1 cellular context compared by ENCODE assay signal in the genomic region with DNA sequence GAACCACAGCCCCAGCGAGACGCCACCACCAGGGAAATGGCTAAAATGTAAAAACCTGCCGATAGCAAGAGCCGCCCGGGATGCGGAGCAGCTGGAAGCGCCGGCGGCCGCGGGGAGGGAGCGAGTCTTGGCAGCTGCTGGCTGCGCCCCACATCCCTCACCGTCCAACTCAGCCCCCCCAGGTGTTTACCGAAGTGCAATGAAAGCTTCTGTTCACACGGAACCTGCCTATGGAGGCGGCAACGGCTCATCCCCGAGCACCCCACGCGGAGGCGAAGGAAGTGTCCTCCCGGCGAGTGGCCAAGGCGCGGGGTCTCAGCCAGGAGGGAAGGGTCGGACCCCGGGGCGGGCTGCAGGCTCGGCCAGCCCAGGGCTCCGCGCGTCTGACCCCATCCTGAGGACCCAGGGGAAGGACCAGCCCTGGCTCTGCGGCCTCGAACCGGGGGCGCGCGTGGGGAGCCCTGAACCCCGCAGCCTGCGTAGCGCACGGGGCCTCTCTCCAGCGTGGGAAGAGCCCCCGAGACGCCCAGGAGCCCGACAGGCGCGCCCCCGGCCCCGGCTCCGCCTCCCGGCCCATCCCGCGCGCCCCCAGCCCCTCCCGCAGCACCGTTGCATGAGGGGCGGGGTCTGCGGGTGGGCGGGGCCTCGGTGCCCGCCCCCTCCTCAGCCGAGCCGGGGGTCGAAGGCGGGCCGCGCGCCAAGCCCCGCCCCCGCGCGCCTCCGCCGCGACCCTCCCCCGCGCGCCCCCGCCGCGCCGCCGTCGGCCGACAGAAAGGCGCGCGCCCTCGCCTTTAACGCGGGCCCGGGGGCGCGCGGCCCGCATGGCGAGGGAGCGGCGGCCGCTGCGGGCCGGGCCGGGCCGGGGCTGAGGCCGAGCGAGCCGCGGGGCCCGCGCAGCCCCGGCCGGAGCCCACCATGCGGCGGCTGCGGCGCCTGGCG.
A peak's percentile ranks its signal among the peaks of the same experiment; 100 is the strongest.
TF ChIP-seq lines count a peak whose summit lies in the region.

A gene (plus strand): TSS at position 822 of the 939 bp plus-strand sequence. CDS start 94 bp downstream, at position 916.

TF ChIP-seq in K562, 482 proteins besides CTCF, POLR2A, EP300 and RAD21 (continued from another document and continues in another):
- TF ChIP-seq, protein P1, sequence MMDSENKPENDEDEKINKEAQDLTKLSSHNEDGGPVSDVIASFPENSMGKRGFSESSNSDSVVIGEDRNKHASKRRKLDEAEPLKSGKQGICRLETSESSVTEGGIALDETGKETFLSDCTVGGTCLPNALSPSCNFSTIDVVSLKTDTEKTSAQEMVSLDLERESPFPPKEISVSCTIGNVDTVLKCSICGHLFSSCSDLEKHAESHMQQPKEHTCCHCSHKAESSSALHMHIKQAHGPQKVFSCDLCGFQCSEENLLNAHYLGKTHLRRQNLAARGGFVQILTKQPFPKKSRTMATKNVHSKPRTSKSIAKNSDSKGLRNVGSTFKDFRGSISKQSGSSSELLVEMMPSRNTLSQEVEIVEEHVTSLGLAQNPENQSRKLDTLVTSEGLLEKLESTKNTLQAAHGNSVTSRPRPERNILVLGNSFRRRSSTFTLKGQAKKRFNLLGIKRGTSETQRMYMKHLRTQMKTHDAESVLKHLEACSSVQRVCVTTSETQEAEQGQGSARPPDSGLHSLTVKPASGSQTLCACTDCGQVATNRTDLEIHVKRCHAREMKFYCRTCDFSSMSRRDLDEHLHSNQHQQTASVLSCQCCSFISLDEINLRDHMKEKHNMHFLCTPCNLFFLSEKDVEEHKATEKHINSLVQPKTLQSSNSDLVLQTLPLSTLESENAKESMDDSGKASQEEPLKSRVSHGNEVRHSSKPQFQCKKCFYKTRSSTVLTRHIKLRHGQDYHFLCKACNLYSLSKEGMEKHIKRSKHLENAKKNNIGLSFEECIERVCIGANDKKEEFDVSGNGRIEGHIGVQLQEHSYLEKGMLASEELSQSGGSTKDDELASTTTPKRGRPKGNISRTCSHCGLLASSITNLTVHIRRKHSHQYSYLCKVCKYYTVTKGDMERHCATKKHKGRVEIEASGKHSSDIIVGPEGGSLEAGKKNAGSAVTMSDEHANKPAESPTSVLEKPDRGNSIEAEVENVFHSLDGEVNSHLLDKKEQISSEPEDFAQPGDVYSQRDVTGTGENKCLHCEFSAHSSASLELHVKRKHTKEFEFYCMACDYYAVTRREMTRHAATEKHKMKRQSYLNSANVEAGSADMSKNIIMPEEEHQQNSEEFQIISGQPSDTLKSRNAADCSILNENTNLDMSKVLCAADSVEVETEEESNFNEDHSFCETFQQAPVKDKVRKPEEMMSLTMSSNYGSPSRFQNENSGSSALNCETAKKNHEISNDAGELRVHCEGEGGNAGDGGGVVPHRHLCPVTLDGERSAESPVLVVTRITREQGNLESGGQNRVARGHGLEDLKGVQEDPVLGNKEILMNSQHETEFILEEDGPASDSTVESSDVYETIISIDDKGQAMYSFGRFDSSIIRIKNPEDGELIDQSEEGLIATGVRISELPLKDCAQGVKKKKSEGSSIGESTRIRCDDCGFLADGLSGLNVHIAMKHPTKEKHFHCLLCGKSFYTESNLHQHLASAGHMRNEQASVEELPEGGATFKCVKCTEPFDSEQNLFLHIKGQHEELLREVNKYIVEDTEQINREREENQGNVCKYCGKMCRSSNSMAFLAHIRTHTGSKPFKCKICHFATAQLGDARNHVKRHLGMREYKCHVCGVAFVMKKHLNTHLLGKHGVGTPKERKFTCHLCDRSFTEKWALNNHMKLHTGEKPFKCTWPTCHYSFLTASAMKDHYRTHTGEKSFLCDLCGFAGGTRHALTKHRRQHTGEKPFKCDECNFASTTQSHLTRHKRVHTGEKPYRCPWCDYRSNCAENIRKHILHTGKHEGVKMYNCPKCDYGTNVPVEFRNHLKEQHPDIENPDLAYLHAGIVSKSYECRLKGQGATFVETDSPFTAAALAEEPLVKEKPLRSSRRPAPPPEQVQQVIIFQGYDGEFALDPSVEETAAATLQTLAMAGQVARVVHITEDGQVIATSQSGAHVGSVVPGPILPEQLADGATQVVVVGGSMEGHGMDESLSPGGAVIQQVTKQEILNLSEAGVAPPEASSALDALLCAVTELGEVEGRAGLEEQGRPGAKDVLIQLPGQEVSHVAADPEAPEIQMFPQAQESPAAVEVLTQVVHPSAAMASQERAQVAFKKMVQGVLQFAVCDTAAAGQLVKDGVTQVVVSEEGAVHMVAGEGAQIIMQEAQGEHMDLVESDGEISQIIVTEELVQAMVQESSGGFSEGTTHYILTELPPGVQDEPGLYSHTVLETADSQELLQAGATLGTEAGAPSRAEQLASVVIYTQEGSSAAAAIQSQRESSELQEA (IDR thresholded peaks at IDR 0.05; ENCODE audit: low read depth), result peak; percentile 26; the same call in 1 of the 2 replicates
- no peak for TF ChIP-seq TCF3 (CRISPR knock-in tag; IDR thresholded peaks at IDR 0.05)
- TF ChIP-seq NFATC3 (IDR thresholded peaks at IDR 0.05), result no peak
- TF ChIP-seq SP1 (CRISPR knock-in tag; IDR thresholded peaks at IDR 0.05), result peak; percentile 49; the same call in 1 of the 2 replicates
- TF ChIP-seq, protein P2, sequence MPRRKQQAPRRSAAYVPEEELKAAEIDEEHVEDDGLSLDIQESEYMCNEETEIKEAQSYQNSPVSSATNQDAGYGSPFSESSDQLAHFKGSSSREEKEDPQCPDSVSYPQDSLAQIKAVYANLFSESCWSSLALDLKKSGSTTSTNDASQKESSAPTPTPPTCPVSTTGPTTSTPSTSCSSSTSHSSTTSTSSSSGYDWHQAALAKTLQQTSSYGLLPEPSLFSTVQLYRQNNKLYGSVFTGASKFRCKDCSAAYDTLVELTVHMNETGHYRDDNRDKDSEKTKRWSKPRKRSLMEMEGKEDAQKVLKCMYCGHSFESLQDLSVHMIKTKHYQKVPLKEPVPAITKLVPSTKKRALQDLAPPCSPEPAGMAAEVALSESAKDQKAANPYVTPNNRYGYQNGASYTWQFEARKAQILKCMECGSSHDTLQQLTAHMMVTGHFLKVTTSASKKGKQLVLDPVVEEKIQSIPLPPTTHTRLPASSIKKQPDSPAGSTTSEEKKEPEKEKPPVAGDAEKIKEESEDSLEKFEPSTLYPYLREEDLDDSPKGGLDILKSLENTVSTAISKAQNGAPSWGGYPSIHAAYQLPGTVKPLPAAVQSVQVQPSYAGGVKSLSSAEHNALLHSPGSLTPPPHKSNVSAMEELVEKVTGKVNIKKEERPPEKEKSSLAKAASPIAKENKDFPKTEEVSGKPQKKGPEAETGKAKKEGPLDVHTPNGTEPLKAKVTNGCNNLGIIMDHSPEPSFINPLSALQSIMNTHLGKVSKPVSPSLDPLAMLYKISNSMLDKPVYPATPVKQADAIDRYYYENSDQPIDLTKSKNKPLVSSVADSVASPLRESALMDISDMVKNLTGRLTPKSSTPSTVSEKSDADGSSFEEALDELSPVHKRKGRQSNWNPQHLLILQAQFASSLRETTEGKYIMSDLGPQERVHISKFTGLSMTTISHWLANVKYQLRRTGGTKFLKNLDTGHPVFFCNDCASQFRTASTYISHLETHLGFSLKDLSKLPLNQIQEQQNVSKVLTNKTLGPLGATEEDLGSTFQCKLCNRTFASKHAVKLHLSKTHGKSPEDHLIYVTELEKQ (CRISPR knock-in tag; IDR thresholded peaks at IDR 0.05), result no peak
- no peak for TF ChIP-seq ZNF77 (CRISPR knock-in tag; IDR thresholded peaks at IDR 0.05)
- no peak for TF ChIP-seq CBX8 (IDR thresholded peaks at IDR 0.05; ENCODE audit: borderline replicate concordance, extremely low read depth, low read depth, low read length, poor library complexity, severe bottlenecking)
- no peak for TF ChIP-seq FOXJ3 (CRISPR knock-in tag; IDR thresholded peaks at IDR 0.05)
- peak; percentile 38 for TF ChIP-seq CXXC5 (CRISPR knock-in tag; IDR thresholded peaks at IDR 0.05)
- TF ChIP-seq PTTG1 (tag; IDR thresholded peaks at IDR 0.05; ENCODE audit: low read depth), result no peak
- no peak for TF ChIP-seq ZNF24 (IDR thresholded peaks at IDR 0.05)
- no peak for TF ChIP-seq SNRNP70 (optimal IDR thresholded peaks at IDR 0.05; ENCODE audit: low read depth, low read length)
- no peak for TF ChIP-seq ERF (CRISPR knock-in tag; IDR thresholded peaks at IDR 0.05)
- no peak for TF ChIP-seq FUS (optimal IDR thresholded peaks at IDR 0.05; ENCODE audit: low read depth, low read length)
- no peak for TF ChIP-seq SRSF9 (IDR thresholded peaks at IDR 0.05; ENCODE audit: borderline replicate concordance, low read depth, low read length)
- TF ChIP-seq, protein P3, sequence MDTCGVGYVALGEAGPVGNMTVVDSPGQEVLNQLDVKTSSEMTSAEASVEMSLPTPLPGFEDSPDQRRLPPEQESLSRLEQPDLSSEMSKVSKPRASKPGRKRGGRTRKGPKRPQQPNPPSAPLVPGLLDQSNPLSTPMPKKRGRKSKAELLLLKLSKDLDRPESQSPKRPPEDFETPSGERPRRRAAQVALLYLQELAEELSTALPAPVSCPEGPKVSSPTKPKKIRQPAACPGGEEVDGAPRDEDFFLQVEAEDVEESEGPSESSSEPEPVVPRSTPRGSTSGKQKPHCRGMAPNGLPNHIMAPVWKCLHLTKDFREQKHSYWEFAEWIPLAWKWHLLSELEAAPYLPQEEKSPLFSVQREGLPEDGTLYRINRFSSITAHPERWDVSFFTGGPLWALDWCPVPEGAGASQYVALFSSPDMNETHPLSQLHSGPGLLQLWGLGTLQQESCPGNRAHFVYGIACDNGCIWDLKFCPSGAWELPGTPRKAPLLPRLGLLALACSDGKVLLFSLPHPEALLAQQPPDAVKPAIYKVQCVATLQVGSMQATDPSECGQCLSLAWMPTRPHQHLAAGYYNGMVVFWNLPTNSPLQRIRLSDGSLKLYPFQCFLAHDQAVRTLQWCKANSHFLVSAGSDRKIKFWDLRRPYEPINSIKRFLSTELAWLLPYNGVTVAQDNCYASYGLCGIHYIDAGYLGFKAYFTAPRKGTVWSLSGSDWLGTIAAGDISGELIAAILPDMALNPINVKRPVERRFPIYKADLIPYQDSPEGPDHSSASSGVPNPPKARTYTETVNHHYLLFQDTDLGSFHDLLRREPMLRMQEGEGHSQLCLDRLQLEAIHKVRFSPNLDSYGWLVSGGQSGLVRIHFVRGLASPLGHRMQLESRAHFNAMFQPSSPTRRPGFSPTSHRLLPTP (IDR thresholded peaks at IDR 0.05; ENCODE audit: borderline replicate concordance, extremely low read depth, insufficient read length), result peak; percentile 4
- no peak for TF ChIP-seq NFRKB (IDR thresholded peaks at IDR 0.05; ENCODE audit: low read depth)
- TF ChIP-seq, protein P4, sequence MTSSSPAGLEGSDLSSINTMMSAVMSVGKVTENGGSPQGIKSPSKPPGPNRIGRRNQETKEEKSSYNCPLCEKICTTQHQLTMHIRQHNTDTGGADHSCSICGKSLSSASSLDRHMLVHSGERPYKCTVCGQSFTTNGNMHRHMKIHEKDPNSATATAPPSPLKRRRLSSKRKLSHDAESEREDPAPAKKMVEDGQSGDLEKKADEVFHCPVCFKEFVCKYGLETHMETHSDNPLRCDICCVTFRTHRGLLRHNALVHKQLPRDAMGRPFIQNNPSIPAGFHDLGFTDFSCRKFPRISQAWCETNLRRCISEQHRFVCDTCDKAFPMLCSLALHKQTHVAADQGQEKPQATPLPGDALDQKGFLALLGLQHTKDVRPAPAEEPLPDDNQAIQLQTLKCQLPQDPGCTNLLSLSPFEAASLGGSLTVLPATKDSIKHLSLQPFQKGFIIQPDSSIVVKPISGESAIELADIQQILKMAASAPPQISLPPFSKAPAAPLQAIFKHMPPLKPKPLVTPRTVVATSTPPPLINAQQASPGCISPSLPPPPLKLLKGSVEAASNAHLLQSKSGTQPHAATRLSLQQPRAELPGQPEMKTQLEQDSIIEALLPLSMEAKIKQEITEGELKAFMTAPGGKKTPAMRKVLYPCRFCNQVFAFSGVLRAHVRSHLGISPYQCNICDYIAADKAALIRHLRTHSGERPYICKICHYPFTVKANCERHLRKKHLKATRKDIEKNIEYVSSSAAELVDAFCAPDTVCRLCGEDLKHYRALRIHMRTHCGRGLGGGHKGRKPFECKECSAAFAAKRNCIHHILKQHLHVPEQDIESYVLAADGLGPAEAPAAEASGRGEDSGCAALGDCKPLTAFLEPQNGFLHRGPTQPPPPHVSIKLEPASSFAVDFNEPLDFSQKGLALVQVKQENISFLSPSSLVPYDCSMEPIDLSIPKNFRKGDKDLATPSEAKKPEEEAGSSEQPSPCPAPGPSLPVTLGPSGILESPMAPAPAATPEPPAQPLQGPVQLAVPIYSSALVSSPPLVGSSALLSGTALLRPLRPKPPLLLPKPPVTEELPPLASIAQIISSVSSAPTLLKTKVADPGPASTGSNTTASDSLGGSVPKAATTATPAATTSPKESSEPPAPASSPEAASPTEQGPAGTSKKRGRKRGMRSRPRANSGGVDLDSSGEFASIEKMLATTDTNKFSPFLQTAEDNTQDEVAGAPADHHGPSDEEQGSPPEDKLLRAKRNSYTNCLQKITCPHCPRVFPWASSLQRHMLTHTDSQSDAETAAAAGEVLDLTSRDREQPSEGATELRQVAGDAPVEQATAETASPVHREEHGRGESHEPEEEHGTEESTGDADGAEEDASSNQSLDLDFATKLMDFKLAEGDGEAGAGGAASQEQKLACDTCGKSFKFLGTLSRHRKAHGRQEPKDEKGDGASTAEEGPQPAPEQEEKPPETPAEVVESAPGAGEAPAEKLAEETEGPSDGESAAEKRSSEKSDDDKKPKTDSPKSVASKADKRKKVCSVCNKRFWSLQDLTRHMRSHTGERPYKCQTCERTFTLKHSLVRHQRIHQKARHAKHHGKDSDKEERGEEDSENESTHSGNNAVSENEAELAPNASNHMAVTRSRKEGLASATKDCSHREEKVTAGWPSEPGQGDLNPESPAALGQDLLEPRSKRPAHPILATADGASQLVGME (CRISPR knock-in tag; IDR thresholded peaks at IDR 0.05), result no peak
- TF ChIP-seq ZNF165 (CRISPR knock-in tag; IDR thresholded peaks at IDR 0.05; ENCODE audit: borderline replicate concordance), result no peak
- no peak for TF ChIP-seq CBFA2T3 (IDR thresholded peaks at IDR 0.05)
- peak; percentile 43; the same call in 1 of the 2 replicates for TF ChIP-seq POLR2G (IDR thresholded peaks at IDR 0.05; ENCODE audit: low read depth, low read length)
- TF ChIP-seq JUND (IDR thresholded peaks at IDR 0.05; ENCODE audit: borderline replicate concordance, low read depth, low read length), result no peak
- no peak for TF ChIP-seq JUND (tag; IDR thresholded peaks at IDR 0.05; ENCODE audit: borderline replicate concordance, low read depth, low read length)
- TF ChIP-seq TARDBP (IDR thresholded peaks at IDR 0.05), result peak; percentile 67; the same call in 1 of the 2 replicates
- TF ChIP-seq ZNF75A (CRISPR knock-in tag; IDR thresholded peaks at IDR 0.05), result no peak
- TF ChIP-seq BRF1 (IDR thresholded peaks at IDR 0.05; ENCODE audit: borderline replicate concordance, extremely low read depth, insufficient read length), result no peak
- no peak for TF ChIP-seq PTBP1 (IDR thresholded peaks at IDR 0.05; ENCODE audit: low read depth, low read length)
- no peak for TF ChIP-seq FOS (IDR thresholded peaks at IDR 0.05; ENCODE audit: extremely low read depth, insufficient read length)
- TF ChIP-seq, protein P5, sequence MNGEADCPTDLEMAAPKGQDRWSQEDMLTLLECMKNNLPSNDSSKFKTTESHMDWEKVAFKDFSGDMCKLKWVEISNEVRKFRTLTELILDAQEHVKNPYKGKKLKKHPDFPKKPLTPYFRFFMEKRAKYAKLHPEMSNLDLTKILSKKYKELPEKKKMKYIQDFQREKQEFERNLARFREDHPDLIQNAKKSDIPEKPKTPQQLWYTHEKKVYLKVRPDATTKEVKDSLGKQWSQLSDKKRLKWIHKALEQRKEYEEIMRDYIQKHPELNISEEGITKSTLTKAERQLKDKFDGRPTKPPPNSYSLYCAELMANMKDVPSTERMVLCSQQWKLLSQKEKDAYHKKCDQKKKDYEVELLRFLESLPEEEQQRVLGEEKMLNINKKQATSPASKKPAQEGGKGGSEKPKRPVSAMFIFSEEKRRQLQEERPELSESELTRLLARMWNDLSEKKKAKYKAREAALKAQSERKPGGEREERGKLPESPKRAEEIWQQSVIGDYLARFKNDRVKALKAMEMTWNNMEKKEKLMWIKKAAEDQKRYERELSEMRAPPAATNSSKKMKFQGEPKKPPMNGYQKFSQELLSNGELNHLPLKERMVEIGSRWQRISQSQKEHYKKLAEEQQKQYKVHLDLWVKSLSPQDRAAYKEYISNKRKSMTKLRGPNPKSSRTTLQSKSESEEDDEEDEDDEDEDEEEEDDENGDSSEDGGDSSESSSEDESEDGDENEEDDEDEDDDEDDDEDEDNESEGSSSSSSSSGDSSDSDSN (IDR thresholded peaks at IDR 0.05; ENCODE audit: borderline replicate concordance in 1 of 2, low read depth in 2 of 2, low read length in 2 of 2), result 0 out of 4 replicates have a peak, but pooled peaks of 1 of the 2 experiments have one; percentile 65
